ENCODE assay signal across 9 cellular contexts in genomic region chr6:1608976-1609661, GRCh38. TPM values are rescaled to one million over a fixed set of nuclear protein-coding genes. Genes with fewer than 3 reads are reported as not detected.
DNase-seq lines count a peak whose midpoint lies in the region; ATAC-seq, FAIRE-seq and TF ChIP-seq lines count a peak whose summit lies in the region.
"Had no signal": no experiment of that assay in that cellular context is flagged by ENCODE, and none has a peak within 500 bp of the region (broad histone marks: within the 10 kb centered on the region; RNA-seq: fewer than 3 reads in every experiment).

No MANE protein-coding gene starts in this region.

- H3K4me1 ChIP-seq in ES-I3 (ENCODE audit: insufficient read depth, low read length): peaks cover 10% of the 10 kb centered on the region; the same call in 1 of the 2 replicates
- peaks cover 48% of the 10 kb centered on the region for H3K4me1 ChIP-seq in HepG2 (ENCODE audit: insufficient read depth, low read length)

- POLR2A ChIA-PET in HepG2 (lab: Yijun Ruan, JAX): interaction anchor here (1.2 kb wide), 1 partner anchor 70 kb away, joined by 4 read pairs; no protein-coding TSS in a partner anchor

- TF ChIP-seq POLR2A in HepG2 (IDR thresholded peaks at IDR 0.05; ENCODE audit: insufficient read depth in 1 of 2, low read depth in 2 of 2, low read length in 2 of 2): no peak

- H4K20me1 ChIP-seq in HepG2 (ENCODE audit: insufficient read depth, low read length): peaks cover 11% of the 10 kb centered on the region; the same call in 1 of the 2 replicates

- H3K4me3 ChIP-seq in HepG2 (replicated peaks in 1 of 3; ENCODE audit: insufficient read depth in 1 of 3, low read depth in 2 of 3, low read length in 3 of 3): peak overlapping the region; percentile 54 to 73 (median 67); a peak in 5 of 6 replicates

- CTCF ChIA-PET in HepG2 (lab: Yijun Ruan, JAX; ENCODE audit: low intra/inter-chr PET ratio, low total read pairs): no interaction called here

- no peaks in the 10 kb centered on the region for H3K79me2 ChIP-seq in HepG2 (ENCODE audit: insufficient read depth, low read length)

- FAIRE-seq in HepG2 (lab: Jason Lieb, UNC): no peak
- no peak for FAIRE-seq in urothelium cell line (lab: Jason Lieb, UNC)

- BruUV-seq in HepG2 (replicated peaks; lab: Mats Ljungman, UMichigan): no TSS peak

- DNase-seq in astrocyte of the hippocampus (ENCODE audit: low read depth, low spot score) (peak; percentile 58), HepG2 (ENCODE audit: low spot score) (no peak), urothelium cell line (ENCODE audit: low spot score) (peak; percentile 55), Kasumi-1 (lab: John Stamatoyannopoulos, UW) (no peak), inferior parietal cortex (ENCODE audit: extremely low spot score) (no peak)

- no peak for TF ChIP-seq CTCF in HepG2 (CRISPR knock-in tag; IDR thresholded peaks at IDR 0.05)

- in situ Hi-C loops in HepG2 (cut with HindIII; ENCODE audit: extremely low pct_ligation_motif_present, low pct_unique_long_range_greater_than_20kb): loop anchor here (5.0 kb wide), 1 partner anchor 498 kb away; no protein-coding TSS in a partner anchor

- H3K9ac ChIP-seq in ES-I3 (ENCODE audit: low read depth, low read length) (peak overlapping the region; percentile 48; the same call in 1 of the 2 replicates), HepG2 (ENCODE audit: insufficient read depth, low read depth, low read length) (no peak overlapping the region)

- no peak overlapping the region for H3K27ac ChIP-seq in HepG2 (ENCODE audit: extremely low read length, insufficient read depth, low read length)

- under 1% methylated on average over 32 of the region's 70 CpGs for WGBS in HepG2 (ENCODE audit: low lambda C conversion rate)

- ATAC-seq in HepG2 (no peak), HG03097 (IDR thresholded peaks at IDR 0.05; ENCODE audit: low FRiP score, unreplicated experiment) (no peak)

- TF ChIP-seq RAD21 in Ishikawa (IDR thresholded peaks at IDR 0.05; ENCODE audit: low read depth) (no peak), HepG2 (CRISPR knock-in tag; IDR thresholded peaks at IDR 0.05) (no peak)

- intact Hi-C loops in HepG2 (cut with micrococcal nuclease; ENCODE audit: unreplicated experiment): no loop called here

- H3K27me3 ChIP-seq in HepG2 (ENCODE audit: control insufficient read depth in 1 of 2, insufficient read depth in 2 of 2, low read length in 2 of 2): peaks cover 32 to 55% of the 10 kb centered on the region in 2 experiments

- no peaks in the 10 kb centered on the region for H3K36me3 ChIP-seq in ES-I3 (ENCODE audit: insufficient read depth, low read length)
- no peaks in the 10 kb centered on the region for H3K36me3 ChIP-seq in HepG2 (replicated peaks in 1 of 2; ENCODE audit: control insufficient read depth in 1 of 2, insufficient read depth in 2 of 2, low read length in 2 of 2)

- H2AFZ ChIP-seq in HepG2 (ENCODE audit: low read length): no peak overlapping the region

- no peak for TF ChIP-seq EP300 in Ishikawa (IDR thresholded peaks at IDR 0.05; ENCODE audit: borderline replicate concordance)
- TF ChIP-seq EP300 in HepG2 (IDR thresholded peaks at IDR 0.05; ENCODE audit: low read depth in 2 of 2, low read length in 2 of 2): no peak
- TF ChIP-seq EP300 in HepG2 (CRISPR knock-in tag; IDR thresholded peaks at IDR 0.05; ENCODE audit: borderline replicate concordance): no peak

- H3K4me2 ChIP-seq in HepG2 (ENCODE audit: low read depth, low read length): peak overlapping the region; percentile 94

- H3K9me3 ChIP-seq in ES-I3 (ENCODE audit: control insufficient read depth, insufficient read depth, low read length): no peaks in the 10 kb centered on the region
- H3K9me3 ChIP-seq in HepG2 (ENCODE audit: low read length): no peaks in the 10 kb centered on the region

TF ChIP-seq in Ishikawa, 13 proteins besides CTCF, POLR2A, EP300 and RAD21:
- TF ChIP-seq FOXM1 (IDR thresholded peaks at IDR 0.05; ENCODE audit: borderline replicate concordance, low read depth): no peak
- peak; percentile 80 for TF ChIP-seq ZBTB7A (IDR thresholded peaks at IDR 0.05; ENCODE audit: low read depth)
- TF ChIP-seq MAX (IDR thresholded peaks at IDR 0.05): peak; percentile 81; the same call in 1 of the 2 replicates
- no peak for TF ChIP-seq USF1 (IDR thresholded peaks at IDR 0.05)
- no peak for TF ChIP-seq CEBPB (IDR thresholded peaks at IDR 0.05)
- no peak for TF ChIP-seq TAF1 (IDR thresholded peaks at IDR 0.05; ENCODE audit: low read depth)
TF ChIP-seq in Ishikawa: peak in this region for 2.

TF ChIP-seq in HepG2, 621 proteins besides CTCF, POLR2A, EP300 and RAD21 (continues in another document):
- TF ChIP-seq SRSF1 (optimal IDR thresholded peaks at IDR 0.05; ENCODE audit: low read depth, low read length): peak; percentile 24
- 0 out of 2 replicates have a peak, but pooled peaks have one; percentile 31 for TF ChIP-seq REL (CRISPR knock-in tag; conservative IDR thresholded peaks at IDR 0.05)
- TF ChIP-seq RFXAP (CRISPR knock-in tag; IDR thresholded peaks at IDR 0.05; ENCODE audit: borderline replicate concordance): 0 out of 2 replicates have a peak, but pooled peaks have one; percentile 8
- no peak for TF ChIP-seq FOSL2 (CRISPR knock-in tag; IDR thresholded peaks at IDR 0.05)
- TF ChIP-seq ZSCAN25 (CRISPR knock-in tag; IDR thresholded peaks at IDR 0.05): peak; percentile 35; the same call in 1 of the 2 replicates
- TF ChIP-seq ZNF841 (CRISPR knock-in tag; IDR thresholded peaks at IDR 0.05; ENCODE audit: borderline replicate concordance): no peak
- no peak for TF ChIP-seq ZNF605 (CRISPR knock-in tag; IDR thresholded peaks at IDR 0.05)
- TF ChIP-seq TEF (CRISPR knock-in tag; IDR thresholded peaks at IDR 0.05): no peak
- TF ChIP-seq ZBTB14 (CRISPR knock-in tag; IDR thresholded peaks at IDR 0.05): no peak
- no peak for TF ChIP-seq NONO (IDR thresholded peaks at IDR 0.05)
- TF ChIP-seq NONO (CRISPR knock-in tag; conservative IDR thresholded peaks at IDR 0.05): no peak
- TF ChIP-seq ZBTB44 (CRISPR knock-in tag; IDR thresholded peaks at IDR 0.05): no peak
- TF ChIP-seq TGIF2 (CRISPR knock-in tag; IDR thresholded peaks at IDR 0.05): no peak
- TF ChIP-seq KLF11 (CRISPR knock-in tag; IDR thresholded peaks at IDR 0.05): no peak
- TF ChIP-seq HMG20A (CRISPR knock-in tag; IDR thresholded peaks at IDR 0.05; ENCODE audit: borderline replicate concordance): no peak

RNA-seq across cellular contexts. Expression of gene FOXC1, which starts 0.6 kb away (rescaled TPM):
- total RNA-seq in HepG2 (2016; rRNA removed; fragmentation: Illumina TruSeq; extraction: Trizol): 0.46 and 0.55 TPM in 2 replicates
- 0.09 TPM in 1 of 2 replicates, not detected in the other for total RNA-seq in HepG2 (2016; cell fraction: cytosol; rRNA removed; fragmentation: Illumina TruSeq; extraction: Trizol; ENCODE audit: low read depth)
- total RNA-seq in HepG2 (2016; cell fraction: insoluble cytoplasmic fraction; rRNA removed; fragmentation: Illumina TruSeq; extraction: Trizol): 0.42 and 0.50 TPM in 2 replicates
- 0.28 and 0.31 TPM in 2 replicates for total RNA-seq in HepG2 (2016; cell fraction: membrane; rRNA removed; fragmentation: Illumina TruSeq; extraction: Trizol)
- total RNA-seq in HepG2 (2016; cell fraction: nucleus; rRNA removed; fragmentation: Illumina TruSeq; extraction: Trizol): 0.47 and 0.50 TPM in 2 replicates
- 0.37 and 0.44 TPM in 2 replicates for polyA plus RNA-seq in HepG2 (2011; rRNA removed)
- polyA plus RNA-seq in HepG2 (2011; cell fraction: cytosol; rRNA removed): 0.19 and 0.23 TPM in 2 replicates
- polyA plus RNA-seq in HepG2 (2011; cell fraction: nucleus; rRNA removed): 0.23 and 0.27 TPM in 2 replicates
- polyA plus RNA-seq in HepG2 (2012): 0.30 and 0.53 TPM in 2 replicates
- polyA plus RNA-seq in HepG2 (2016; cell fraction: cytosol; fragmentation: Illumina TruSeq; extraction: Trizol; ENCODE audit: low read depth): 0.05 and 0.09 TPM in 2 replicates
- 0.89 and 1.2 TPM in 2 replicates for polyA plus RNA-seq in HepG2 (2016; cell fraction: insoluble cytoplasmic fraction; fragmentation: Illumina TruSeq; extraction: Trizol; ENCODE audit: low read depth)
- polyA plus RNA-seq in HepG2 (2016; cell fraction: membrane; fragmentation: Illumina TruSeq; extraction: Trizol; ENCODE audit: low read depth): 0.26 and 0.35 TPM in 2 replicates
- polyA plus RNA-seq in HepG2 (2016; cell fraction: nucleus; fragmentation: Illumina TruSeq; extraction: Trizol; ENCODE audit: insufficient read depth, low read depth): 0.72 and 0.95 TPM in 2 replicates
- 0.30 and 18.3 TPM in 2 replicates for polyA minus RNA-seq in HepG2 (2011; rRNA and poly(A)+ RNA removed; ENCODE audit: low replicate concordance)
- polyA minus RNA-seq in HepG2 (2011; cell fraction: cytosol; rRNA and poly(A)+ RNA removed): 0.30 and 0.97 TPM in 2 replicates
- 0.25 and 0.52 TPM in 2 replicates for polyA minus RNA-seq in HepG2 (2011; cell fraction: nucleus; rRNA and poly(A)+ RNA removed)
- total RNA-seq: T-helper 2 cell treated with Interferon-gamma antibody and Interleukin-4, amounts not matched to agents 100 ng/mL and 5 ng/mL, for 36 hours had no signal

Comparison
In these comparisons a context has a peak if more than half of its experiments do, and no peak if none do; other contexts are left out.
1. DNase-seq: peak in astrocyte of the hippocampus (single experiment) and urothelium cell line (single experiment); none in HepG2 (single experiment), Kasumi-1 (0 of 2) and inferior parietal cortex (single experiment).